8 cellular contexts compared by ENCODE assay signal in the genomic region with DNA sequence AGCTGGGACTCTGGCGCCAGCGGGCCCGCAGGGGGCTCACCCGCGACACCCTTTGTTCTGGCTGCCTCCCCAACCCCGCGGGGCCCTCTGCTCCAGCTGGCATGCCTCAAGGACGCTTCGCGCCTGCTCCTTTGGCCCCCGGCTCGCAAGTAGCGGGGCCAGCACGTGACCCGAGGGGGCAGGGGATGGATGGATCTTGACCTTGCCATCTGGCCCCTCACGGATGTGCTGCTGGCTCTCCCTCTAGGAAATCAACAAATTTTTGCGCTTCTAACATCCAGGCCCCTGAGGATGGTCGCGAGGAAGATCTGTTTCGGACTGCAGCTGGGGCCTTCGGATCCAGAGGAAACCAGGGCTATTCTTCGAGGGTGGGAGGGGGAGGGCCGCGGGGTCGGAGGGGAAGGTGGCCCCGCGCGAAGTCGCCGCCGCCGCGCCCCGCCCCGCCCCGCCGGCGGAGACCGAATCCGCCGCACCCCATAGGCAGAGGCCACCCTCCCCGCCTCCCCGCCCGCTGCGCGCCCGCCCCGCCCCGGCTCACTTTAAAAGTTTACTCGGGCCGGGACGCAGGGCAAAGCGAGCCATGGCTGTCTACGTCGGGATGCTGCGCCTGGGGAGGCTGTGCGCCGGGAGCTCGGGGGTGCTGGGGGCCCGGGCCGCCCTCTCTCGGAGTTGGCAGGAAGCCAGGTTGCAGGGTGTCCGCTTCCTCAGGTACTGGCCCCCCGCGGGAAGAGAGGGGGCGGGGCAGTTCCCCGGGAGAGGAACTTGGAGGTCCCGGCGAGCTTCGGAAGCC. TPM values are rescaled to one million over a fixed set of nuclear protein-coding genes. Genes with fewer than 3 reads are reported as not detected.
DNase-seq lines count a peak whose midpoint lies in the region; ATAC-seq, FAIRE-seq and TF ChIP-seq lines count a peak whose summit lies in the region.

A gene with protein sequence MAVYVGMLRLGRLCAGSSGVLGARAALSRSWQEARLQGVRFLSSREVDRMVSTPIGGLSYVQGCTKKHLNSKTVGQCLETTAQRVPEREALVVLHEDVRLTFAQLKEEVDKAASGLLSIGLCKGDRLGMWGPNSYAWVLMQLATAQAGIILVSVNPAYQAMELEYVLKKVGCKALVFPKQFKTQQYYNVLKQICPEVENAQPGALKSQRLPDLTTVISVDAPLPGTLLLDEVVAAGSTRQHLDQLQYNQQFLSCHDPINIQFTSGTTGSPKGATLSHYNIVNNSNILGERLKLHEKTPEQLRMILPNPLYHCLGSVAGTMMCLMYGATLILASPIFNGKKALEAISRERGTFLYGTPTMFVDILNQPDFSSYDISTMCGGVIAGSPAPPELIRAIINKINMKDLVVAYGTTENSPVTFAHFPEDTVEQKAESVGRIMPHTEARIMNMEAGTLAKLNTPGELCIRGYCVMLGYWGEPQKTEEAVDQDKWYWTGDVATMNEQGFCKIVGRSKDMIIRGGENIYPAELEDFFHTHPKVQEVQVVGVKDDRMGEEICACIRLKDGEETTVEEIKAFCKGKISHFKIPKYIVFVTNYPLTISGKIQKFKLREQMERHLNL (plus strand): TSS at position 537 of the 790 bp plus-strand sequence. CDS start 44 bp downstream, at position 581.

- no peak for FAIRE-seq in pancreas (lab: Jason Lieb, UNC)

- H3K27ac ChIP-seq in SJSA1 (peak within 1 kb of the TSS; percentile 56), pancreas (peak within 1 kb of the TSS; percentile 39 to 76 (median 64)), thymus (ENCODE audit: low read depth) (peak within 1 kb of the TSS; percentile 80)

- no peaks in the 10 kb centered on the region for H3K9me3 ChIP-seq in SJSA1 (replicated peaks)
- H3K9me3 ChIP-seq in pancreas: no peaks in the 10 kb centered on the region
- no peaks in the 10 kb centered on the region for H3K9me3 ChIP-seq in thymus (ENCODE audit: control insufficient read depth)

- H3K4me3 ChIP-seq in SJSA1: peak within 1 kb of the TSS; percentile 52
- H3K4me3 ChIP-seq in pancreas: peak within 1 kb of the TSS; percentile 58 to 72 (median 65)
- peak within 1 kb of the TSS; percentile 85 for H3K4me3 ChIP-seq in thymus (ENCODE audit: low read length)

- TF ChIP-seq CTCF in pancreas (IDR thresholded peaks at IDR 0.05): no peak

- ATAC-seq in GM18498 (IDR thresholded peaks at IDR 0.05; ENCODE audit: unreplicated experiment) (peak; percentile 73), HG03108 (IDR thresholded peaks at IDR 0.05; ENCODE audit: unreplicated experiment) (peak; percentile 59), pancreas (peak; percentile 87 to 92 (median 88))

- intact Hi-C loops in pancreas (cut with DNase I): no loop called here

- H3K36me3 ChIP-seq in SJSA1: no peaks in the 10 kb centered on the region
- no peaks in the 10 kb centered on the region for H3K36me3 ChIP-seq in pancreas
- H3K36me3 ChIP-seq in thymus (ENCODE audit: control insufficient read depth, insufficient read depth): no peaks in the 10 kb centered on the region

- 0 to 1% methylated on average over 57 to 70 of the region's 70 CpGs for WGBS in pancreas, 2 donors
- WGBS in thymus: under 1% methylated on average over 70 of the region's 70 CpGs

- H3K4me1 ChIP-seq in SJSA1 (replicated peaks): peaks cover 40% of the 10 kb centered on the region
- H3K4me1 ChIP-seq in pancreas: peaks cover 12 to 40% (median 34%) of the 10 kb centered on the region in 3 donors
- peaks cover 6% of the 10 kb centered on the region for H3K4me1 ChIP-seq in thymus (ENCODE audit: control insufficient read depth, insufficient read depth, low read length)

- peak; percentile 57 to 80 for DNase-seq in SJSA1 (ENCODE audit: low read depth in 1 of 2, low spot score in 2 of 2)
- peak; percentile 45 for DNase-seq in activated gamma-delta T cell treated with anti-CD3 and anti-CD28 coated beads, Interleukin-2, amount 50 U/mL, for 16 hours (ENCODE audit: low read depth)
- DNase-seq in glomerular endothelial cell (ENCODE audit: extremely low read depth, low read depth, low spot score): no peak
- peak; percentile 70 to 90 (median 77) for DNase-seq in pancreas
- DNase-seq in NCI-H1436 (lab: John Stamatoyannopoulos, UW): no peak

- H3K27me3 ChIP-seq in SJSA1 (replicated peaks): no peaks in the 10 kb centered on the region
- no peaks in the 10 kb centered on the region for H3K27me3 ChIP-seq in pancreas
- H3K27me3 ChIP-seq in thymus (ENCODE audit: control insufficient read depth, insufficient read depth): no peaks in the 10 kb centered on the region

RNA-seq across cellular contexts. Expression of the gene that starts here (rescaled TPM):
- 14.9 and 26.5 TPM in 2 replicates for total RNA-seq in SJSA1 (2014; rRNA removed; shearing (Covaris generic))
- total RNA-seq in glomerular endothelial cell (32.6 and 37.2 TPM in 2 replicates), pancreas (10 to 100 TPM in 5 of 6 donors, 1 to 10 TPM in 1; 8.5 to 26.0 (median 18.1) TPM)
- polyA plus RNA-seq in pancreas (10 to 100 TPM; 42.4 to 61.2 TPM), thymus (41.6 TPM)

Comparison
In these comparisons a context has a peak if more than half of its experiments do, and no peak if none do; other contexts are left out.
1. DNase-seq: peak in SJSA1 (2 of 2), activated gamma-delta T cell treated with anti-CD3 and anti-CD28 coated beads, Interleukin-2, amount 50 U/mL, for 16 hours (single experiment) and pancreas (6 of 6); none in glomerular endothelial cell (single experiment) and NCI-H1436 (single experiment).
2. Peak in every context shown above with its lines, with median percentiles within 50 percentile points of each other: ATAC-seq, H3K27ac ChIP-seq and H3K4me3 ChIP-seq.